Comparison of ENCODE assay signal across 1 cellular context in the genomic region with DNA sequence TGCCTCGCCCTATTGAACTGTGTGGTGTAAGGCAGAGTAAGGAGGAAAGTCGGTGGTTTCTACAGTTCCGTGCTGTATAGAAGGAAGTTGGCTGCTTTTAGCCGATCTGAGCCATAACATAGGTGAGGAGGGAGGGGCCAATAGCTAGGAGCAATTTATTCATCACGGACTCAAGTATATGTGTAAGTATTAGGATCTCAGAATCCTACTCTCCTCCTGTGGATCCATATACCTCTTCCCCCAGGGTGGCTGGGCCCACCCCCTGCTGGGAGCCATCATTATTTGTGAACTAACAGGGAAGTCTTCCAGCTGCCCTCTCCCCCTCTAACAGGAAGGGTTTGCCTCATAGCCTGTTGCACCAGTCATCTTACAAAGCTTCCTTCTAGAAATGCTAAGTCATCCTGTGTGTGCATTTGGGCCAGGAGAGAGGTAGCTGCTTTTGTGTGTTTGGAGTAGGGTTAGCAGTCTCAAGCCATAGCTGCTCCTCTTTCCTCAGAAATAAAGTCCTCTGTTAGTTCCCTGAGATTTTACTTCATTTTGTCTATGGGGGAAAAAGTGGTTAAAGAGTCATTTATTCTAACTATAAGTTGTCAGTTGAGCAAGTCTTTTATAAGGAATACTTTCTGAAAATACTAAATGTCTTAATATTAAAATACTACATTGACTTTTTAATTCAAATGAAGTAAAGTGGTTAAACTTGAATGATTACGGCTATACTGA.
TF ChIP-seq lines count a peak whose summit lies in the region.

No MANE protein-coding gene starts in this region.

TF ChIP-seq in K562, 482 proteins besides CTCF, POLR2A, EP300 and RAD21 (continued from another document):
- TF ChIP-seq, protein P1, sequence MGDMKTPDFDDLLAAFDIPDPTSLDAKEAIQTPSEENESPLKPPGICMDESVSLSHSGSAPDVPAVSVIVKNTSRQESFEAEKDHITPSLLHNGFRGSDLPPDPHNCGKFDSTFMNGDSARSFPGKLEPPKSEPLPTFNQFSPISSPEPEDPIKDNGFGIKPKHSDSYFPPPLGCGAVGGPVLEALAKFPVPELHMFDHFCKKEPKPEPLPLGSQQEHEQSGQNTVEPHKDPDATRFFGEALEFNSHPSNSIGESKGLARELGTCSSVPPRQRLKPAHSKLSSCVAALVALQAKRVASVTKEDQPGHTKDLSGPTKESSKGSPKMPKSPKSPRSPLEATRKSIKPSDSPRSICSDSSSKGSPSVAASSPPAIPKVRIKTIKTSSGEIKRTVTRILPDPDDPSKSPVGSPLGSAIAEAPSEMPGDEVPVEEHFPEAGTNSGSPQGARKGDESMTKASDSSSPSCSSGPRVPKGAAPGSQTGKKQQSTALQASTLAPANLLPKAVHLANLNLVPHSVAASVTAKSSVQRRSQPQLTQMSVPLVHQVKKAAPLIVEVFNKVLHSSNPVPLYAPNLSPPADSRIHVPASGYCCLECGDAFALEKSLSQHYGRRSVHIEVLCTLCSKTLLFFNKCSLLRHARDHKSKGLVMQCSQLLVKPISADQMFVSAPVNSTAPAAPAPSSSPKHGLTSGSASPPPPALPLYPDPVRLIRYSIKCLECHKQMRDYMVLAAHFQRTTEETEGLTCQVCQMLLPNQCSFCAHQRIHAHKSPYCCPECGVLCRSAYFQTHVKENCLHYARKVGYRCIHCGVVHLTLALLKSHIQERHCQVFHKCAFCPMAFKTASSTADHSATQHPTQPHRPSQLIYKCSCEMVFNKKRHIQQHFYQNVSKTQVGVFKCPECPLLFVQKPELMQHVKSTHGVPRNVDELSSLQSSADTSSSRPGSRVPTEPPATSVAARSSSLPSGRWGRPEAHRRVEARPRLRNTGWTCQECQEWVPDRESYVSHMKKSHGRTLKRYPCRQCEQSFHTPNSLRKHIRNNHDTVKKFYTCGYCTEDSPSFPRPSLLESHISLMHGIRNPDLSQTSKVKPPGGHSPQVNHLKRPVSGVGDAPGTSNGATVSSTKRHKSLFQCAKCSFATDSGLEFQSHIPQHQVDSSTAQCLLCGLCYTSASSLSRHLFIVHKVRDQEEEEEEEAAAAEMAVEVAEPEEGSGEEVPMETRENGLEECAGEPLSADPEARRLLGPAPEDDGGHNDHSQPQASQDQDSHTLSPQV (IDR thresholded peaks at IDR 0.05), result peak; percentile 98
- no peak for TF ChIP-seq PPARD (CRISPR knock-in tag; IDR thresholded peaks at IDR 0.05)
- no peak for TF ChIP-seq SMAD2 (IDR thresholded peaks at IDR 0.05; ENCODE audit: low read depth, low read length)
- TF ChIP-seq NFE2L1 (tag; IDR thresholded peaks at IDR 0.05; ENCODE audit: borderline replicate concordance, low read depth), result peak; percentile 98
- 0 out of 2 replicates have a peak, but pooled peaks have one; percentile 31 for TF ChIP-seq ELF4 (CRISPR knock-in tag; IDR thresholded peaks at IDR 0.05)
- no peak for TF ChIP-seq MED1 (CRISPR knock-in tag; IDR thresholded peaks at IDR 0.05; ENCODE audit: borderline replicate concordance)
- TF ChIP-seq, protein P2, sequence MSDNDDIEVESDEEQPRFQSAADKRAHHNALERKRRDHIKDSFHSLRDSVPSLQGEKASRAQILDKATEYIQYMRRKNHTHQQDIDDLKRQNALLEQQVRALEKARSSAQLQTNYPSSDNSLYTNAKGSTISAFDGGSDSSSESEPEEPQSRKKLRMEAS (CRISPR knock-in tag; IDR thresholded peaks at IDR 0.05), result peak; percentile 51; the same call in 1 of the 2 replicates
- TF ChIP-seq, protein P3, sequence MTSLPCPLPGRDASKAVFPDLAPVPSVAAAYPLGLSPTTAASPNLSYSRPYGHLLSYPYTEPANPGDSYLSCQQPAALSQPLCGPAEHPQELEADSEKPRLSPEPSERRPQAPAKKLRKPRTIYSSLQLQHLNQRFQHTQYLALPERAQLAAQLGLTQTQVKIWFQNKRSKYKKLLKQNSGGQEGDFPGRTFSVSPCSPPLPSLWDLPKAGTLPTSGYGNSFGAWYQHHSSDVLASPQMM (CRISPR knock-in tag; IDR thresholded peaks at IDR 0.05), result no peak
- TF ChIP-seq HEY1 (CRISPR knock-in tag; IDR thresholded peaks at IDR 0.05; ENCODE audit: borderline replicate concordance), result no peak
- TF ChIP-seq ZKSCAN1 (IDR thresholded peaks at IDR 0.05; ENCODE audit: low read depth, low read length), result no peak
- no peak for TF ChIP-seq ZNF707 (CRISPR knock-in tag; conservative IDR thresholded peaks at IDR 0.05)
- peak; percentile 68 for TF ChIP-seq BRD9 (IDR thresholded peaks at IDR 0.05; ENCODE audit: low read depth, partially characterized antibody)
- TF ChIP-seq DIDO1 (tag; IDR thresholded peaks at IDR 0.05; ENCODE audit: low read depth), result 0 out of 2 replicates have a peak, but pooled peaks have one; percentile 46
- TF ChIP-seq E2F3 (CRISPR knock-in tag; IDR thresholded peaks at IDR 0.05), result no peak
- TF ChIP-seq ZNF121 (CRISPR knock-in tag; conservative IDR thresholded peaks at IDR 0.05), result no peak
- TF ChIP-seq TCF3 (CRISPR knock-in tag; IDR thresholded peaks at IDR 0.05), result no peak; the same call in 1 of the 2 replicates
- TF ChIP-seq RFX5 (IDR thresholded peaks at IDR 0.05; ENCODE audit: low read depth, low read length), result no peak
- TF ChIP-seq, protein P4, sequence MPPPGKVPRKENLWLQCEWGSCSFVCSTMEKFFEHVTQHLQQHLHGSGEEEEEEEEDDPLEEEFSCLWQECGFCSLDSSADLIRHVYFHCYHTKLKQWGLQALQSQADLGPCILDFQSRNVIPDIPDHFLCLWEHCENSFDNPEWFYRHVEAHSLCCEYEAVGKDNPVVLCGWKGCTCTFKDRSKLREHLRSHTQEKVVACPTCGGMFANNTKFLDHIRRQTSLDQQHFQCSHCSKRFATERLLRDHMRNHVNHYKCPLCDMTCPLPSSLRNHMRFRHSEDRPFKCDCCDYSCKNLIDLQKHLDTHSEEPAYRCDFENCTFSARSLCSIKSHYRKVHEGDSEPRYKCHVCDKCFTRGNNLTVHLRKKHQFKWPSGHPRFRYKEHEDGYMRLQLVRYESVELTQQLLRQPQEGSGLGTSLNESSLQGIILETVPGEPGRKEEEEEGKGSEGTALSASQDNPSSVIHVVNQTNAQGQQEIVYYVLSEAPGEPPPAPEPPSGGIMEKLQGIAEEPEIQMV (tag; conservative IDR thresholded peaks at IDR 0.05; ENCODE audit: low read depth), result no peak; the same call in 1 of the 2 replicates
- TF ChIP-seq ZNF23 (CRISPR knock-in tag; IDR thresholded peaks at IDR 0.05), result no peak
- TF ChIP-seq CHD2 (IDR thresholded peaks at IDR 0.05; ENCODE audit: low read depth, low read length), result no peak
- no peak for TF ChIP-seq SP1 (CRISPR knock-in tag; IDR thresholded peaks at IDR 0.05)
- no peak for TF ChIP-seq ZBED1 (IDR thresholded peaks at IDR 0.05)
- no peak for TF ChIP-seq PHB2 (IDR thresholded peaks at IDR 0.05; ENCODE audit: low read depth)
- no peak for TF ChIP-seq ZBTB8A (IDR thresholded peaks at IDR 0.05; ENCODE audit: partially characterized antibody)
- no peak for TF ChIP-seq SMAD1 (IDR thresholded peaks at IDR 0.05; ENCODE audit: low read depth, low read length, partially characterized antibody)
- no peak for TF ChIP-seq MYBL2 (IDR thresholded peaks at IDR 0.05; ENCODE audit: low read depth)
- TF ChIP-seq MYBL2 (CRISPR knock-in tag; IDR thresholded peaks at IDR 0.05; ENCODE audit: borderline replicate concordance), result no peak
- peak; percentile 87 for TF ChIP-seq ZNF175 (CRISPR knock-in tag; IDR thresholded peaks at IDR 0.05; ENCODE audit: low read depth)
- TF ChIP-seq, protein P5, sequence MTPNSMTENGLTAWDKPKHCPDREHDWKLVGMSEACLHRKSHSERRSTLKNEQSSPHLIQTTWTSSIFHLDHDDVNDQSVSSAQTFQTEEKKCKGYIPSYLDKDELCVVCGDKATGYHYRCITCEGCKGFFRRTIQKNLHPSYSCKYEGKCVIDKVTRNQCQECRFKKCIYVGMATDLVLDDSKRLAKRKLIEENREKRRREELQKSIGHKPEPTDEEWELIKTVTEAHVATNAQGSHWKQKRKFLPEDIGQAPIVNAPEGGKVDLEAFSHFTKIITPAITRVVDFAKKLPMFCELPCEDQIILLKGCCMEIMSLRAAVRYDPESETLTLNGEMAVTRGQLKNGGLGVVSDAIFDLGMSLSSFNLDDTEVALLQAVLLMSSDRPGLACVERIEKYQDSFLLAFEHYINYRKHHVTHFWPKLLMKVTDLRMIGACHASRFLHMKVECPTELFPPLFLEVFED (CRISPR knock-in tag; conservative IDR thresholded peaks at IDR 0.05), result 0 out of 2 replicates have a peak, but pooled peaks have one; percentile 10
- TF ChIP-seq ZNF217 (CRISPR knock-in tag; IDR thresholded peaks at IDR 0.05), result no peak
- no peak for TF ChIP-seq ZNF134 (CRISPR knock-in tag; conservative IDR thresholded peaks at IDR 0.05)
- no peak for TF ChIP-seq MCM2 (IDR thresholded peaks at IDR 0.05; ENCODE audit: low read depth)
- TF ChIP-seq, protein P6, sequence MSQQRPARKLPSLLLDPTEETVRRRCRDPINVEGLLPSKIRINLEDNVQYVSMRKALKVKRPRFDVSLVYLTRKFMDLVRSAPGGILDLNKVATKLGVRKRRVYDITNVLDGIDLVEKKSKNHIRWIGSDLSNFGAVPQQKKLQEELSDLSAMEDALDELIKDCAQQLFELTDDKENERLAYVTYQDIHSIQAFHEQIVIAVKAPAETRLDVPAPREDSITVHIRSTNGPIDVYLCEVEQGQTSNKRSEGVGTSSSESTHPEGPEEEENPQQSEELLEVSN (IDR thresholded peaks at IDR 0.05; ENCODE audit: borderline replicate concordance in 1 of 2, extremely low read depth in 1 of 2, insufficient read depth in 1 of 2, insufficient read length in 1 of 2, low read depth in 1 of 2, low read length in 1 of 2, poor library complexity in 1 of 2, severe bottlenecking in 1 of 2), result no peak
- no peak for TF ChIP-seq HNRNPUL1 (IDR thresholded peaks at IDR 0.05; ENCODE audit: low read length)
- TF ChIP-seq HNRNPLL (IDR thresholded peaks at IDR 0.05; ENCODE audit: low read depth, low read length, poor library complexity, severe bottlenecking), result no peak
- TF ChIP-seq CEBPB (tag; IDR thresholded peaks at IDR 0.05), result peak; percentile 93
- no peak for TF ChIP-seq RBM34 (IDR thresholded peaks at IDR 0.05; ENCODE audit: borderline replicate concordance, insufficient read depth, low read length)
- TF ChIP-seq, protein P7, sequence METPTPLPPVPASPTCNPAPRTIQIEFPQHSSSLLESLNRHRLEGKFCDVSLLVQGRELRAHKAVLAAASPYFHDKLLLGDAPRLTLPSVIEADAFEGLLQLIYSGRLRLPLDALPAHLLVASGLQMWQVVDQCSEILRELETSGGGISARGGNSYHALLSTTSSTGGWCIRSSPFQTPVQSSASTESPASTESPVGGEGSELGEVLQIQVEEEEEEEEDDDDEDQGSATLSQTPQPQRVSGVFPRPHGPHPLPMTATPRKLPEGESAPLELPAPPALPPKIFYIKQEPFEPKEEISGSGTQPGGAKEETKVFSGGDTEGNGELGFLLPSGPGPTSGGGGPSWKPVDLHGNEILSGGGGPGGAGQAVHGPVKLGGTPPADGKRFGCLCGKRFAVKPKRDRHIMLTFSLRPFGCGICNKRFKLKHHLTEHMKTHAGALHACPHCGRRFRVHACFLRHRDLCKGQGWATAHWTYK (CRISPR knock-in tag; IDR thresholded peaks at IDR 0.05), result peak; percentile 79; the same call in 1 of the 2 replicates
- peak; percentile 44; the same call in 1 of the 2 replicates for TF ChIP-seq GATAD2A (IDR thresholded peaks at IDR 0.05)
- TF ChIP-seq, protein P8, sequence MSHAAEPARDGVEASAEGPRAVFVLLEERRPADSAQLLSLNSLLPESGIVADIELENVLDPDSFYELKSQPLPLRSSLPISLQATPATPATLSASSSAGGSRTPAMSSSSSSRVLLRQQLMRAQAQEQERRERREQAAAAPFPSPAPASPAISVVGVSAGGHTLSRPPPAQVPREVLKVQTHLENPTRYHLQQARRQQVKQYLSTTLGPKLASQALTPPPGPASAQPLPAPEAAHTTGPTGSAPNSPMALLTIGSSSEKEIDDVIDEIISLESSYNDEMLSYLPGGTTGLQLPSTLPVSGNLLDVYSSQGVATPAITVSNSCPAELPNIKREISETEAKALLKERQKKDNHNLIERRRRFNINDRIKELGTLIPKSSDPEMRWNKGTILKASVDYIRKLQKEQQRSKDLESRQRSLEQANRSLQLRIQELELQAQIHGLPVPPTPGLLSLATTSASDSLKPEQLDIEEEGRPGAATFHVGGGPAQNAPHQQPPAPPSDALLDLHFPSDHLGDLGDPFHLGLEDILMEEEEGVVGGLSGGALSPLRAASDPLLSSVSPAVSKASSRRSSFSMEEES (CRISPR knock-in tag; IDR thresholded peaks at IDR 0.05), result no peak
- TF ChIP-seq ESRRB (CRISPR knock-in tag; IDR thresholded peaks at IDR 0.05; ENCODE audit: borderline replicate concordance), result no peak
- TF ChIP-seq, protein P9, sequence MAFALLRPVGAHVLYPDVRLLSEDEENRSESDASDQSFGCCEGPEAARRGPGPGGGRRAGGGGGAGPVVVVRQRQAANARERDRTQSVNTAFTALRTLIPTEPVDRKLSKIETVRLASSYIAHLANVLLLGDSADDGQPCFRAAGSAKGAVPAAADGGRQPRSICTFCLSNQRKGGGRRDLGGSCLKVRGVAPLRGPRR (CRISPR knock-in tag; IDR thresholded peaks at IDR 0.05), result no peak
- TF ChIP-seq, protein P10, sequence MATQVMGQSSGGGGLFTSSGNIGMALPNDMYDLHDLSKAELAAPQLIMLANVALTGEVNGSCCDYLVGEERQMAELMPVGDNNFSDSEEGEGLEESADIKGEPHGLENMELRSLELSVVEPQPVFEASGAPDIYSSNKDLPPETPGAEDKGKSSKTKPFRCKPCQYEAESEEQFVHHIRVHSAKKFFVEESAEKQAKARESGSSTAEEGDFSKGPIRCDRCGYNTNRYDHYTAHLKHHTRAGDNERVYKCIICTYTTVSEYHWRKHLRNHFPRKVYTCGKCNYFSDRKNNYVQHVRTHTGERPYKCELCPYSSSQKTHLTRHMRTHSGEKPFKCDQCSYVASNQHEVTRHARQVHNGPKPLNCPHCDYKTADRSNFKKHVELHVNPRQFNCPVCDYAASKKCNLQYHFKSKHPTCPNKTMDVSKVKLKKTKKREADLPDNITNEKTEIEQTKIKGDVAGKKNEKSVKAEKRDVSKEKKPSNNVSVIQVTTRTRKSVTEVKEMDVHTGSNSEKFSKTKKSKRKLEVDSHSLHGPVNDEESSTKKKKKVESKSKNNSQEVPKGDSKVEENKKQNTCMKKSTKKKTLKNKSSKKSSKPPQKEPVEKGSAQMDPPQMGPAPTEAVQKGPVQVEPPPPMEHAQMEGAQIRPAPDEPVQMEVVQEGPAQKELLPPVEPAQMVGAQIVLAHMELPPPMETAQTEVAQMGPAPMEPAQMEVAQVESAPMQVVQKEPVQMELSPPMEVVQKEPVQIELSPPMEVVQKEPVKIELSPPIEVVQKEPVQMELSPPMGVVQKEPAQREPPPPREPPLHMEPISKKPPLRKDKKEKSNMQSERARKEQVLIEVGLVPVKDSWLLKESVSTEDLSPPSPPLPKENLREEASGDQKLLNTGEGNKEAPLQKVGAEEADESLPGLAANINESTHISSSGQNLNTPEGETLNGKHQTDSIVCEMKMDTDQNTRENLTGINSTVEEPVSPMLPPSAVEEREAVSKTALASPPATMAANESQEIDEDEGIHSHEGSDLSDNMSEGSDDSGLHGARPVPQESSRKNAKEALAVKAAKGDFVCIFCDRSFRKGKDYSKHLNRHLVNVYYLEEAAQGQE (CRISPR knock-in tag; IDR thresholded peaks at IDR 0.05; ENCODE audit: low read depth), result no peak
- TF ChIP-seq KDM5B (IDR thresholded peaks at IDR 0.05; ENCODE audit: insufficient replicate concordance, low read depth, low read length), result peak; percentile 34
- peak; percentile 46 for TF ChIP-seq NCOA4 (IDR thresholded peaks at IDR 0.05; ENCODE audit: partially characterized antibody)
- peak; percentile 77 for TF ChIP-seq GABPB1 (CRISPR knock-in tag; IDR thresholded peaks at IDR 0.05)
- no peak for TF ChIP-seq ZNF431 (CRISPR knock-in tag; IDR thresholded peaks at IDR 0.05)
